In genomic region chr17:59699218-59699617, GRCh38 we compare ENCODE assay signal across 1 cellular context.
A peak's percentile ranks its signal among the peaks of the same experiment; 100 is the strongest.
TF ChIP-seq lines count a peak whose summit lies in the region.

No MANE protein-coding gene starts in this region.

TF ChIP-seq in endothelial cell of umbilical vein, 7 proteins besides CTCF, POLR2A, EP300 and RAD21:
- TF ChIP-seq MAX (IDR thresholded peaks at IDR 0.05; ENCODE audit: insufficient read depth, insufficient read length) (no peak), MYC (IDR thresholded peaks at IDR 0.05; ENCODE audit: low read depth, low read length) (no peak), POLR2AphosphoS5 (IDR thresholded peaks at IDR 0.05; ENCODE audit: insufficient read depth, low read depth, low read length) (peak; percentile 10), EZH2 (IDR thresholded peaks at IDR 0.05; ENCODE audit: borderline replicate concordance, low read depth, low read length, severe bottlenecking) (no peak), JUN (IDR thresholded peaks at IDR 0.05; ENCODE audit: borderline replicate concordance, insufficient read depth, insufficient read length, low read depth) (no peak)
